11 cellular contexts compared by ENCODE assay signal in genomic region chr14:105193916-105194782, GRCh38. TPM values are rescaled to one million over a fixed set of nuclear protein-coding genes. Genes with fewer than 3 reads are reported as not detected.
DNase-seq lines count a peak whose midpoint lies in the region; ATAC-seq, FAIRE-seq and TF ChIP-seq lines count a peak whose summit lies in the region.
"Had no signal": no experiment of that assay in that cellular context is flagged by ENCODE, and none has a peak within 500 bp of the region (broad histone marks: within the 10 kb centered on the region; RNA-seq: fewer than 3 reads in every experiment).

No MANE protein-coding gene starts in this region.

- no peaks in the 10 kb centered on the region for H3K36me3 ChIP-seq in BLaER1
- H3K36me3 ChIP-seq in Karpas-422 (ENCODE audit: insufficient read depth, low read length) = no peaks in the 10 kb centered on the region
- no peaks in the 10 kb centered on the region for H3K36me3 ChIP-seq in smooth muscle cell (ENCODE audit: low read depth)
- H3K36me3 ChIP-seq in small intestine (ENCODE audit: control insufficient read depth in 2 of 2, insufficient read depth in 2 of 2, low read length in 2 of 2) = no peaks in the 10 kb centered on the region
- H3K36me3 ChIP-seq: HAP-1 had no signal

- DNase-seq in Karpas-422 = peak; percentile 55
- peak in 22 of 34 experiments; percentile 20 to 55 (median 38) for DNase-seq in T-cell
- peak; percentile 48 for DNase-seq in kidney tubule cell (ENCODE audit: low spot score)
- DNase-seq in smooth muscle cell (lab: John Stamatoyannopoulos, UW; ENCODE audit: unreplicated experiment) = no peak
- no peak for DNase-seq in small intestine
- DNase-seq in GOT3 (lab: John Stamatoyannopoulos, UW) = no peak
- DNase-seq in RWPE1 (ENCODE audit: low spot score) = no peak
- DNase-seq: activated gamma-delta T cell, NCI-H1930 had no signal

- H3K4me1 ChIP-seq in BLaER1 = peaks cover 78% of the 10 kb centered on the region
- peaks cover 5% of the 10 kb centered on the region for H3K4me1 ChIP-seq in Karpas-422 (ENCODE audit: low read length)
- H3K4me1 ChIP-seq in smooth muscle cell (ENCODE audit: low read depth) = peaks cover 14% of the 10 kb centered on the region
- H3K4me1 ChIP-seq in small intestine (ENCODE audit: control insufficient read depth in 2 of 2, insufficient read depth in 1 of 2, low read depth in 1 of 2, low read length in 1 of 2) = peaks cover 0 to 2% of the 10 kb centered on the region in 2 donors
- H3K4me1 ChIP-seq: HAP-1 had no signal

- H3K4me2 ChIP-seq in BLaER1 (peak overlapping the region; percentile 99), Karpas-422 (ENCODE audit: low read depth, low read length, poor library complexity, severe bottlenecking) (no peak overlapping the region), smooth muscle cell (no peak overlapping the region)

- no peaks in the 10 kb centered on the region for H3K36me3 Mint-ChIP-seq in T-cell

- peak; percentile 30 to 62 (median 48) for ATAC-seq in T-cell (replicated peaks in 1 of 4)

- H4K20me1 ChIP-seq in BLaER1 = no peaks in the 10 kb centered on the region
- peaks cover 26% of the 10 kb centered on the region; the same call in 1 of the 2 replicates for H4K20me1 ChIP-seq in Karpas-422 (ENCODE audit: insufficient read depth, low read depth, low read length)
- H4K20me1 ChIP-seq in smooth muscle cell (ENCODE audit: low read depth) = no peaks in the 10 kb centered on the region

- H3K9ac ChIP-seq in BLaER1 (peak overlapping the region; percentile 71; the same call in 1 of the 2 replicates), Karpas-422 (ENCODE audit: low read length) (no peak overlapping the region), smooth muscle cell (ENCODE audit: low read depth) (no peak overlapping the region)

- 81% methylated on average over 17 of the region's 17 CpGs for WGBS in smooth muscle cell (ENCODE audit: low lambda C conversion rate)
- 13 to 34% (median 21%) methylated on average over 16 to 17 of the region's 17 CpGs for WGBS in small intestine, 3 donors

- peak overlapping the region in 1 of 2 donors; percentile 74 for H3K27ac Mint-ChIP-seq in T-cell

- H3K27me3 ChIP-seq in BLaER1 (no peaks in the 10 kb centered on the region), Karpas-422 (ENCODE audit: low read length) (no peaks in the 10 kb centered on the region), smooth muscle cell (ENCODE audit: low read depth) (peaks cover 38% of the 10 kb centered on the region), small intestine (ENCODE audit: control insufficient read depth in 2 of 2, insufficient read depth in 2 of 2, low read length in 2 of 2) (peaks cover 12 to 14% of the 10 kb centered on the region in 2 donors)

- CTCF ChIA-PET in T-cell (lab: Charles Lee) = interaction anchor here in 1 of 2 donors (0.6 kb wide), 2 partner anchors 131 to 206 kb away, joined by 3 to 5 read pairs; no protein-coding TSS in a partner anchor
- CTCF ChIA-PET in RWPE1 (lab: Yijun Ruan, JAX) = interaction anchor here (1.0 to 1.1 kb wide), 2 partner anchors 9 to 12 kb away, joined by 3 to 6 read pairs; no protein-coding TSS in a partner anchor

- H3F3A ChIP-seq in smooth muscle cell (ENCODE audit: low read depth) = no peaks in the 10 kb centered on the region

- H3K4me3 ChIP-seq in BLaER1 = peak overlapping the region; percentile 42; the same call in 1 of the 2 replicates
- no peak overlapping the region for H3K4me3 ChIP-seq in Karpas-422 (ENCODE audit: low read length)
- H3K4me3 ChIP-seq in smooth muscle cell = no peak overlapping the region
- H3K4me3 ChIP-seq in small intestine (ENCODE audit: low read depth in 1 of 2, low read length in 2 of 2) = no peak overlapping the region
- H3K4me3 ChIP-seq: HAP-1 had no signal

- H3K79me2 ChIP-seq in Karpas-422 (ENCODE audit: low read length) = no peaks in the 10 kb centered on the region
- no peaks in the 10 kb centered on the region for H3K79me2 ChIP-seq in smooth muscle cell (ENCODE audit: low read depth)

- POLR2A ChIA-PET in T-cell (lab: Charles Lee) (interaction anchor here in 1 of 2 donors (0.6 kb wide), 1 partner anchor 156 kb away, joined by 5 read pairs; no protein-coding TSS in a partner anchor), RWPE1 (lab: Yijun Ruan, JAX; ENCODE audit: low non-redundant PET) (no interaction called here)

- H3K27ac ChIP-seq in BLaER1 (peak overlapping the region; percentile 82), Karpas-422 (ENCODE audit: low read length) (no peak overlapping the region), smooth muscle cell (ENCODE audit: low read depth) (no peak overlapping the region), small intestine (ENCODE audit: low read depth in 1 of 2, low read length in 1 of 2) (peak overlapping the region in 1 of 2 donors; percentile 37), RWPE1 (no peak overlapping the region)

- FAIRE-seq in small intestine (lab: Jason Lieb, UNC) = no peak

- peaks cover 11 to 28% of the 10 kb centered on the region in 2 donors for H3K27me3 Mint-ChIP-seq in T-cell

- peaks cover 18 to 34% (median 24%) of the 10 kb centered on the region in 3 donors for H3K4me1 Mint-ChIP-seq in T-cell

- no peaks in the 10 kb centered on the region for H3K9me3 Mint-ChIP-seq in T-cell

- H3K9me3 ChIP-seq in BLaER1 = peaks cover under 1% of the 10 kb centered on the region; the same call in 1 of the 2 replicates
- no peaks in the 10 kb centered on the region for H3K9me3 ChIP-seq in Karpas-422 (ENCODE audit: low read length)
- no peaks in the 10 kb centered on the region for H3K9me3 ChIP-seq in smooth muscle cell (replicated peaks; ENCODE audit: low read depth)
- no peaks in the 10 kb centered on the region for H3K9me3 ChIP-seq in small intestine (ENCODE audit: control insufficient read depth, low read depth)
- H3K9me3 ChIP-seq: HAP-1 had no signal

- H2AFZ ChIP-seq in Karpas-422 (ENCODE audit: low read length) (no peak overlapping the region), smooth muscle cell (ENCODE audit: low read depth) (no peak overlapping the region)

- TF ChIP-seq CTCF in smooth muscle cell (IDR thresholded peaks at IDR 0.05; ENCODE audit: borderline replicate concordance, insufficient read depth, poor library complexity, severe bottlenecking) (no peak), RWPE1 (conservative IDR thresholded peaks at IDR 0.05; ENCODE audit: low read depth) (no peak)

- H3K4me3 Mint-ChIP-seq in T-cell = peak overlapping the region in 2 of 3 donors; percentile 28 to 49

- no peaks in the 10 kb centered on the region for H3K9me2 ChIP-seq in Karpas-422 (replicated peaks; ENCODE audit: insufficient read depth, low read length)

RNA-seq across cellular contexts. Expression of gene NUDT14, which starts 13.0 kb away (rescaled TPM):
- total RNA-seq in Karpas-422 (2014; rRNA removed; shearing (Covaris generic); ENCODE audit: low replicate concordance) = 20.6 and 30.1 TPM in 2 replicates
- 10 to 100 TPM; 10.0 to 25.5 (median 20.2) TPM for total RNA-seq in T-cell
- total RNA-seq in smooth muscle cell = 7.9 and 9.5 TPM in 2 replicates
- 30.7 and 45.6 TPM in 2 replicates for polyA plus RNA-seq in smooth muscle cell
- 10 to 100 TPM; 25.9 to 61.1 (median 42.4) TPM for polyA plus RNA-seq in small intestine

RNA-seq across cellular contexts. Expression of gene JAG2, which starts 25.6 kb away (rescaled TPM):
- total RNA-seq in Karpas-422 (2014; rRNA removed; shearing (Covaris generic); ENCODE audit: low replicate concordance) = 0.29 TPM in 1 of 2 replicates, not detected in the other
- total RNA-seq in T-cell (1 to 10 TPM in 4 of 5 donors, under 1 TPM in 1; 0.76 to 1.9 (median 1.2) TPM), smooth muscle cell (5.8 and 7.6 TPM in 2 replicates)
- polyA plus RNA-seq in smooth muscle cell (5.0 and 10.0 TPM in 2 replicates), small intestine (10 to 100 TPM in 1 of 3 donors, 1 to 10 TPM in 2; 2.0 to 15.1 (median 2.2) TPM)

RNA-seq across cellular contexts. Expression of gene BTBD6, which starts 54.2 kb away (rescaled TPM):
- total RNA-seq in Karpas-422 (2014; rRNA removed; shearing (Covaris generic); ENCODE audit: low replicate concordance) = 58.9 and 130 TPM in 2 replicates
- total RNA-seq in T-cell (10 to 100 TPM; 36.0 to 55.1 (median 43.3) TPM), smooth muscle cell (22.7 and 27.0 TPM in 2 replicates)
- polyA plus RNA-seq in smooth muscle cell (40.3 and 41.8 TPM in 2 replicates), small intestine (10 to 100 TPM; 40.6 to 84.1 (median 58.9) TPM)

Comparison
In these comparisons a context has a peak if more than half of its experiments do, and no peak if none do; other contexts are left out.
1. DNase-seq: peak in Karpas-422 (single experiment), T-cell (22 of 34) and kidney tubule cell (single experiment); none in smooth muscle cell (single experiment), small intestine (single experiment), GOT3 (single experiment) and RWPE1 (single experiment).